In the genomic region with DNA sequence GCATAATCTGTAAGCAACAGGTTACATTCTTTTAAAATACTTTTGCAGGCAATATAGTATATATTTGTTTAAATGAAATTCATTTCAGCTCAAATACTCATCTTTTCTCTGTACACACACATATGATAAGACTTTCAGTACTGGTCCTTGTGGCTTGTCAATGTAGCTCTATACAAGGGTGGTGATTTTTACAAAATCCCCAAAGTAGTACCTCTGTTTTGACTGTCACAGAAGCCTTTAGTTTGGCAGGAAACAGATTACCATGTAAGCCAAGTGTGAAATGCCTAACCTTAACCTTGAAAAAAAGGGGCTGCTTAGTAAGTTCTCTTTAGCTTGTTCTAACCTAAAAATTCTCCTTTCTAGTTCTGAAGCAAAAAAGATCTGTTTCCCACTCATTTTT, we compare ENCODE assay signal across 1 cellular context.
TF ChIP-seq lines count a peak whose summit lies in the region.

No MANE protein-coding gene starts in this region.

TF ChIP-seq in GM12878, 131 proteins besides CTCF, POLR2A, EP300 and RAD21 (continued from another document):
- TF ChIP-seq, protein P1, sequence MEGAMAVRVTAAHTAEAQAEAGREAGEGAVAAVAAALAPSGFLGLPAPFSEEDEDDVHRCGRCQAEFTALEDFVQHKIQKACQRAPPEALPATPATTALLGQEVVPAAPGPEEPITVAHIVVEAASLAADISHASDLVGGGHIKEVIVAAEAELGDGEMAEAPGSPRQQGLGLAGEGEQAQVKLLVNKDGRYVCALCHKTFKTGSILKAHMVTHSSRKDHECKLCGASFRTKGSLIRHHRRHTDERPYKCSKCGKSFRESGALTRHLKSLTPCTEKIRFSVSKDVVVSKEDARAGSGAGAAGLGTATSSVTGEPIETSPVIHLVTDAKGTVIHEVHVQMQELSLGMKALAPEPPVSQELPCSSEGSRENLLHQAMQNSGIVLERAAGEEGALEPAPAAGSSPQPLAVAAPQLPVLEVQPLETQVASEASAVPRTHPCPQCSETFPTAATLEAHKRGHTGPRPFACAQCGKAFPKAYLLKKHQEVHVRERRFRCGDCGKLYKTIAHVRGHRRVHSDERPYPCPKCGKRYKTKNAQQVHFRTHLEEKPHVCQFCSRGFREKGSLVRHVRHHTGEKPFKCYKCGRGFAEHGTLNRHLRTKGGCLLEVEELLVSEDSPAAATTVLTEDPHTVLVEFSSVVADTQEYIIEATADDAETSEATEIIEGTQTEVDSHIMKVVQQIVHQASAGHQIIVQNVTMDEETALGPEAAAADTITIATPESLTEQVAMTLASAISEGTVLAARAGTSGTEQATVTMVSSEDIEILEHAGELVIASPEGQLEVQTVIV (IDR thresholded peaks at IDR 0.05; ENCODE audit: borderline replicate concordance, partially characterized antibody), result no peak
- TF ChIP-seq POLR2AphosphoS5 (IDR thresholded peaks at IDR 0.05; ENCODE audit: low read length) (no peak), SREBF2 (IDR thresholded peaks at IDR 0.05; ENCODE audit: low read length) (no peak), ETV6 (conservative IDR thresholded peaks at IDR 0.05 in 1 of 2, IDR thresholded peaks at IDR 0.05 in 1 of 2; ENCODE audit: borderline replicate concordance in 1 of 2, low read depth in 1 of 2) (no peak), SMAD1 (IDR thresholded peaks at IDR 0.05; ENCODE audit: low read depth, partially characterized antibody) (no peak), CREM (IDR thresholded peaks at IDR 0.05; ENCODE audit: low read depth) (peak; percentile 23; the same call in 1 of the 2 replicates), MYB (IDR thresholded peaks at IDR 0.05; ENCODE audit: borderline replicate concordance, low read depth, low read length) (no peak), NR2F1 (conservative IDR thresholded peaks at IDR 0.05) (no peak), EGR1 (IDR thresholded peaks at IDR 0.05; ENCODE audit: borderline replicate concordance in 1 of 2, low read depth in 2 of 2, low read length in 2 of 2) (no peak), SRF (IDR thresholded peaks at IDR 0.05; ENCODE audit: low read depth in 2 of 2, low read length in 2 of 2) (0 out of 4 replicates have a peak, but pooled peaks of 1 of the 2 experiments have one; percentile 58), MEF2A (IDR thresholded peaks at IDR 0.05; ENCODE audit: insufficient read depth, low read depth, low read length) (no peak), JUNB (IDR thresholded peaks at IDR 0.05) (peak; percentile 53), IRF4 (IDR thresholded peaks at IDR 0.05; ENCODE audit: low read depth, low read length) (0 out of 2 replicates have a peak, but pooled peaks have one; percentile 29), POU2F2 (IDR thresholded peaks at IDR 0.05; ENCODE audit: borderline replicate concordance, low read depth, low read length) (no peak), CREB1 (IDR thresholded peaks at IDR 0.05; ENCODE audit: low read depth) (0 out of 2 replicates have a peak, but pooled peaks have one; percentile 21), RELA (IDR thresholded peaks at IDR 0.05; ENCODE audit: borderline replicate concordance, partially characterized antibody) (no peak), BACH1 (IDR thresholded peaks at IDR 0.05; ENCODE audit: borderline replicate concordance) (no peak; the same call in 1 of the 2 replicates), ZZZ3 (IDR thresholded peaks at IDR 0.05; ENCODE audit: control insufficient read depth, insufficient read length, low read depth) (no peak), ESRRA (IDR thresholded peaks at IDR 0.05; ENCODE audit: low read length) (no peak), HCFC1 (IDR thresholded peaks at IDR 0.05; ENCODE audit: low read length) (no peak), NFIC (IDR thresholded peaks at IDR 0.05; ENCODE audit: low read depth, low read length) (peak; percentile 73; the same call in 1 of the 2 replicates), RUNX3 (IDR thresholded peaks at IDR 0.05; ENCODE audit: low read length) (peak; percentile 78), ATF7 (IDR thresholded peaks at IDR 0.05; ENCODE audit: low read depth) (no peak), HDAC2 (IDR thresholded peaks at IDR 0.05) (no peak), SUZ12 (IDR thresholded peaks at IDR 0.05; ENCODE audit: unreplicated experiment) (no peak), RCOR1 (conservative IDR thresholded peaks at IDR 0.05; ENCODE audit: low read depth, low read length) (no peak), ZNF384 (IDR thresholded peaks at IDR 0.05; ENCODE audit: borderline replicate concordance, low read depth, low read length) (0 out of 2 replicates have a peak, but pooled peaks have one; percentile 18)
- TF ChIP-seq, protein P2, sequence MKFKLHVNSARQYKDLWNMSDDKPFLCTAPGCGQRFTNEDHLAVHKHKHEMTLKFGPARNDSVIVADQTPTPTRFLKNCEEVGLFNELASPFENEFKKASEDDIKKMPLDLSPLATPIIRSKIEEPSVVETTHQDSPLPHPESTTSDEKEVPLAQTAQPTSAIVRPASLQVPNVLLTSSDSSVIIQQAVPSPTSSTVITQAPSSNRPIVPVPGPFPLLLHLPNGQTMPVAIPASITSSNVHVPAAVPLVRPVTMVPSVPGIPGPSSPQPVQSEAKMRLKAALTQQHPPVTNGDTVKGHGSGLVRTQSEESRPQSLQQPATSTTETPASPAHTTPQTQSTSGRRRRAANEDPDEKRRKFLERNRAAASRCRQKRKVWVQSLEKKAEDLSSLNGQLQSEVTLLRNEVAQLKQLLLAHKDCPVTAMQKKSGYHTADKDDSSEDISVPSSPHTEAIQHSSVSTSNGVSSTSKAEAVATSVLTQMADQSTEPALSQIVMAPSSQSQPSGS (IDR thresholded peaks at IDR 0.05; ENCODE audit: low read length), result peak; percentile 25; the same call in 1 of the 2 replicates
- TF ChIP-seq, protein P3, sequence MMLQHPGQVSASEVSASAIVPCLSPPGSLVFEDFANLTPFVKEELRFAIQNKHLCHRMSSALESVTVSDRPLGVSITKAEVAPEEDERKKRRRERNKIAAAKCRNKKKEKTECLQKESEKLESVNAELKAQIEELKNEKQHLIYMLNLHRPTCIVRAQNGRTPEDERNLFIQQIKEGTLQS (IDR thresholded peaks at IDR 0.05; ENCODE audit: borderline replicate concordance, extremely low read depth, low read depth, low read length), result no peak
- TF ChIP-seq, protein P4, sequence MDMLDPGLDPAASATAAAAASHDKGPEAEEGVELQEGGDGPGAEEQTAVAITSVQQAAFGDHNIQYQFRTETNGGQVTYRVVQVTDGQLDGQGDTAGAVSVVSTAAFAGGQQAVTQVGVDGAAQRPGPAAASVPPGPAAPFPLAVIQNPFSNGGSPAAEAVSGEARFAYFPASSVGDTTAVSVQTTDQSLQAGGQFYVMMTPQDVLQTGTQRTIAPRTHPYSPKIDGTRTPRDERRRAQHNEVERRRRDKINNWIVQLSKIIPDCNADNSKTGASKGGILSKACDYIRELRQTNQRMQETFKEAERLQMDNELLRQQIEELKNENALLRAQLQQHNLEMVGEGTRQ (IDR thresholded peaks at IDR 0.05; ENCODE audit: borderline replicate concordance, low read depth, low read length), result no peak
- TF ChIP-seq, protein P5, sequence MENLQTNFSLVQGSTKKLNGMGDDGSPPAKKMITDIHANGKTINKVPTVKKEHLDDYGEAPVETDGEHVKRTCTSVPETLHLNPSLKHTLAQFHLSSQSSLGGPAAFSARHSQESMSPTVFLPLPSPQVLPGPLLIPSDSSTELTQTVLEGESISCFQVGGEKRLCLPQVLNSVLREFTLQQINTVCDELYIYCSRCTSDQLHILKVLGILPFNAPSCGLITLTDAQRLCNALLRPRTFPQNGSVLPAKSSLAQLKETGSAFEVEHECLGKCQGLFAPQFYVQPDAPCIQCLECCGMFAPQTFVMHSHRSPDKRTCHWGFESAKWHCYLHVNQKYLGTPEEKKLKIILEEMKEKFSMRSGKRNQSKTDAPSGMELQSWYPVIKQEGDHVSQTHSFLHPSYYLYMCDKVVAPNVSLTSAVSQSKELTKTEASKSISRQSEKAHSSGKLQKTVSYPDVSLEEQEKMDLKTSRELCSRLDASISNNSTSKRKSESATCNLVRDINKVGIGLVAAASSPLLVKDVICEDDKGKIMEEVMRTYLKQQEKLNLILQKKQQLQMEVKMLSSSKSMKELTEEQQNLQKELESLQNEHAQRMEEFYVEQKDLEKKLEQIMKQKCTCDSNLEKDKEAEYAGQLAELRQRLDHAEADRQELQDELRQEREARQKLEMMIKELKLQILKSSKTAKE (IDR thresholded peaks at IDR 0.05; ENCODE audit: low read depth, poor library complexity, severe bottlenecking), result peak; percentile 38
- TF ChIP-seq, protein P6, sequence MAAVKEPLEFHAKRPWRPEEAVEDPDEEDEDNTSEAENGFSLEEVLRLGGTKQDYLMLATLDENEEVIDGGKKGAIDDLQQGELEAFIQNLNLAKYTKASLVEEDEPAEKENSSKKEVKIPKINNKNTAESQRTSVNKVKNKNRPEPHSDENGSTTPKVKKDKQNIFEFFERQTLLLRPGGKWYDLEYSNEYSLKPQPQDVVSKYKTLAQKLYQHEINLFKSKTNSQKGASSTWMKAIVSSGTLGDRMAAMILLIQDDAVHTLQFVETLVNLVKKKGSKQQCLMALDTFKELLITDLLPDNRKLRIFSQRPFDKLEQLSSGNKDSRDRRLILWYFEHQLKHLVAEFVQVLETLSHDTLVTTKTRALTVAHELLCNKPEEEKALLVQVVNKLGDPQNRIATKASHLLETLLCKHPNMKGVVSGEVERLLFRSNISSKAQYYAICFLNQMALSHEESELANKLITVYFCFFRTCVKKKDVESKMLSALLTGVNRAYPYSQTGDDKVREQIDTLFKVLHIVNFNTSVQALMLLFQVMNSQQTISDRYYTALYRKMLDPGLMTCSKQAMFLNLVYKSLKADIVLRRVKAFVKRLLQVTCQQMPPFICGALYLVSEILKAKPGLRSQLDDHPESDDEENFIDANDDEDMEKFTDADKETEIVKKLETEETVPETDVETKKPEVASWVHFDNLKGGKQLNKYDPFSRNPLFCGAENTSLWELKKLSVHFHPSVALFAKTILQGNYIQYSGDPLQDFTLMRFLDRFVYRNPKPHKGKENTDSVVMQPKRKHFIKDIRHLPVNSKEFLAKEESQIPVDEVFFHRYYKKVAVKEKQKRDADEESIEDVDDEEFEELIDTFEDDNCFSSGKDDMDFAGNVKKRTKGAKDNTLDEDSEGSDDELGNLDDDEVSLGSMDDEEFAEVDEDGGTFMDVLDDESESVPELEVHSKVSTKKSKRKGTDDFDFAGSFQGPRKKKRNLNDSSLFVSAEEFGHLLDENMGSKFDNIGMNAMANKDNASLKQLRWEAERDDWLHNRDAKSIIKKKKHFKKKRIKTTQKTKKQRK (IDR thresholded peaks at IDR 0.05; ENCODE audit: low read depth, low read length), result no peak
- TF ChIP-seq, protein P7, sequence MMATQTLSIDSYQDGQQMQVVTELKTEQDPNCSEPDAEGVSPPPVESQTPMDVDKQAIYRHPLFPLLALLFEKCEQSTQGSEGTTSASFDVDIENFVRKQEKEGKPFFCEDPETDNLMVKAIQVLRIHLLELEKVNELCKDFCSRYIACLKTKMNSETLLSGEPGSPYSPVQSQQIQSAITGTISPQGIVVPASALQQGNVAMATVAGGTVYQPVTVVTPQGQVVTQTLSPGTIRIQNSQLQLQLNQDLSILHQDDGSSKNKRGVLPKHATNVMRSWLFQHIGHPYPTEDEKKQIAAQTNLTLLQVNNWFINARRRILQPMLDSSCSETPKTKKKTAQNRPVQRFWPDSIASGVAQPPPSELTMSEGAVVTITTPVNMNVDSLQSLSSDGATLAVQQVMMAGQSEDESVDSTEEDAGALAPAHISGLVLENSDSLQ (IDR thresholded peaks at IDR 0.05), result peak; percentile 16; the same call in 1 of the 2 replicates
- TF ChIP-seq, protein P8, sequence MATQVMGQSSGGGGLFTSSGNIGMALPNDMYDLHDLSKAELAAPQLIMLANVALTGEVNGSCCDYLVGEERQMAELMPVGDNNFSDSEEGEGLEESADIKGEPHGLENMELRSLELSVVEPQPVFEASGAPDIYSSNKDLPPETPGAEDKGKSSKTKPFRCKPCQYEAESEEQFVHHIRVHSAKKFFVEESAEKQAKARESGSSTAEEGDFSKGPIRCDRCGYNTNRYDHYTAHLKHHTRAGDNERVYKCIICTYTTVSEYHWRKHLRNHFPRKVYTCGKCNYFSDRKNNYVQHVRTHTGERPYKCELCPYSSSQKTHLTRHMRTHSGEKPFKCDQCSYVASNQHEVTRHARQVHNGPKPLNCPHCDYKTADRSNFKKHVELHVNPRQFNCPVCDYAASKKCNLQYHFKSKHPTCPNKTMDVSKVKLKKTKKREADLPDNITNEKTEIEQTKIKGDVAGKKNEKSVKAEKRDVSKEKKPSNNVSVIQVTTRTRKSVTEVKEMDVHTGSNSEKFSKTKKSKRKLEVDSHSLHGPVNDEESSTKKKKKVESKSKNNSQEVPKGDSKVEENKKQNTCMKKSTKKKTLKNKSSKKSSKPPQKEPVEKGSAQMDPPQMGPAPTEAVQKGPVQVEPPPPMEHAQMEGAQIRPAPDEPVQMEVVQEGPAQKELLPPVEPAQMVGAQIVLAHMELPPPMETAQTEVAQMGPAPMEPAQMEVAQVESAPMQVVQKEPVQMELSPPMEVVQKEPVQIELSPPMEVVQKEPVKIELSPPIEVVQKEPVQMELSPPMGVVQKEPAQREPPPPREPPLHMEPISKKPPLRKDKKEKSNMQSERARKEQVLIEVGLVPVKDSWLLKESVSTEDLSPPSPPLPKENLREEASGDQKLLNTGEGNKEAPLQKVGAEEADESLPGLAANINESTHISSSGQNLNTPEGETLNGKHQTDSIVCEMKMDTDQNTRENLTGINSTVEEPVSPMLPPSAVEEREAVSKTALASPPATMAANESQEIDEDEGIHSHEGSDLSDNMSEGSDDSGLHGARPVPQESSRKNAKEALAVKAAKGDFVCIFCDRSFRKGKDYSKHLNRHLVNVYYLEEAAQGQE (IDR thresholded peaks at IDR 0.05; ENCODE audit: low read depth, low read length), result no peak
